In genomic region chr11:78767409-78767932, GRCh38 we compare ENCODE assay signal across 21 cellular contexts.
"Had no signal": no experiment of that assay in that cellular context is flagged by ENCODE, and none has a peak within 500 bp of the region (broad histone marks: within the 10 kb centered on the region; RNA-seq: fewer than 3 reads in every experiment).

No MANE protein-coding gene starts in this region.

- H3K4me1 ChIP-seq: lower lobe of right lung, spleen, upper lobe of left lung had no signal

- H3K27ac ChIP-seq: cardiac muscle cell, epithelial cell of prostate, lower lobe of right lung, spleen, upper lobe of left lung had no signal

- H3K4me3 ChIP-seq: cardiac muscle cell, lower lobe of right lung, spleen, upper lobe of left lung had no signal

- H3K9me3 ChIP-seq: lower lobe of right lung, spleen, upper lobe of left lung had no signal

- ATAC-seq: lower lobe of right lung; naive thymus-derived CD4-positive, alpha-beta T cell had no signal

- H3K36me3 Mint-ChIP-seq: activated naive CD8-positive, alpha-beta T cell treated with anti-CD3 and anti-CD28 coated beads, Interleukin-2, amount 10 ng/mL, durations not matched to agents 7 days and 5 days; naive thymus-derived CD4-positive, alpha-beta T cell had no signal

- H3K4me1 Mint-ChIP-seq: activated naive CD8-positive, alpha-beta T cell treated with anti-CD3 and anti-CD28 coated beads, Interleukin-2, amount 10 ng/mL, durations not matched to agents 7 days and 5 days had no signal

- H3K9me3 Mint-ChIP-seq: activated naive CD4-positive, alpha-beta T cell treated with anti-CD3 and anti-CD28 coated beads for 36 hours; activated naive CD8-positive, alpha-beta T cell treated with anti-CD3 and anti-CD28 coated beads, Interleukin-2, amount 10 ng/mL, durations not matched to agents 7 days and 5 days; activated T-cell treated with anti-CD3 and anti-CD28 coated beads, Interleukin-2, amount 50 U/mL, for 24 hours; neural crest cell had no signal

- H3K4me3 Mint-ChIP-seq: activated naive CD4-positive, alpha-beta T cell treated with anti-CD3 and anti-CD28 coated beads for 36 hours; activated naive CD8-positive, alpha-beta T cell treated with anti-CD3 and anti-CD28 coated beads, Interleukin-2, amount 10 ng/mL, durations not matched to agents 7 days and 5 days; activated T-cell treated with anti-CD3 and anti-CD28 coated beads, Interleukin-2, amount 50 U/mL, for 24 hours; naive thymus-derived CD4-positive, alpha-beta T cell; neural crest cell had no signal

- H3K36me3 ChIP-seq: lower lobe of right lung, spleen, upper lobe of left lung had no signal

- H3K27me3 ChIP-seq: cardiac muscle cell, upper lobe of left lung had no signal

- H3K27ac Mint-ChIP-seq: activated naive CD4-positive, alpha-beta T cell treated with anti-CD3 and anti-CD28 coated beads for 36 hours; activated naive CD8-positive, alpha-beta T cell treated with anti-CD3 and anti-CD28 coated beads, Interleukin-2, amount 10 ng/mL, durations not matched to agents 7 days and 5 days; activated T-cell treated with anti-CD3 and anti-CD28 coated beads, Interleukin-2, amount 50 U/mL, for 24 hours; naive thymus-derived CD4-positive, alpha-beta T cell had no signal

- DNase-seq: activated CD4-positive, alpha-beta T cell treated with anti-CD3 and anti-CD28 coated beads for 1 hour; activated CD8-positive, alpha-beta memory T cell treated with anti-CD3 and anti-CD28 coated beads for 24 hours; activated CD8-positive, alpha-beta memory T cell treated with anti-CD3 and anti-CD28 coated beads, Interleukin-2, amount 50 U/mL, for 4 hours; activated naive CD4-positive, alpha-beta T cell treated with anti-CD3 and anti-CD28 coated beads for 36 hours; activated naive CD8-positive, alpha-beta T cell treated with anti-CD3 and anti-CD28 coated beads, Interleukin-2, amount 10 ng/mL, durations not matched to agents 7 days and 5 days; activated T-cell treated with anti-CD3 and anti-CD28 coated beads, Interleukin-2, amount 50 U/mL, for 24 hours; foreskin melanocyte; glutamatergic neuron; hypothalamus; lower lobe of right lung; naive thymus-derived CD4-positive, alpha-beta T cell; occipital lobe; posterior cingulate gyrus; spleen; stimulated activated CD4-positive, alpha-beta T cell treated with anti-CD3 and anti-CD28 coated beads, Interleukin-4, amount 100 ng/mL, for 1 hour; stimulated activated naive CD4-positive, alpha-beta T cell treated with Interleukin-2 at 50 U/mL for 16 hours; T-helper 1 cell; upper lobe of left lung had no signal
